Comparison of ENCODE assay signal across 1 cellular context in genomic region chr6:11538049-11538798, GRCh38.
A peak's percentile ranks its signal among the peaks of the same experiment; 100 is the strongest.
TF ChIP-seq lines count a peak whose summit lies in the region.

No MANE protein-coding gene starts in this region.

TF ChIP-seq in HepG2, 621 proteins besides CTCF, POLR2A, EP300 and RAD21 (continued from another document and continues in another):
- TF ChIP-seq ZNF276 (CRISPR knock-in tag; IDR thresholded peaks at IDR 0.05; ENCODE audit: low read depth) (no peak), ZNF547 (CRISPR knock-in tag; IDR thresholded peaks at IDR 0.05) (no peak), PRMT3 (CRISPR knock-in tag; IDR thresholded peaks at IDR 0.05; ENCODE audit: borderline replicate concordance, low read depth) (0 out of 2 replicates have a peak, but pooled peaks have one; percentile 49), ESRRA (CRISPR knock-in tag; IDR thresholded peaks at IDR 0.05; ENCODE audit: low read depth) (no peak), ATF2 (CRISPR knock-in tag; IDR thresholded peaks at IDR 0.05) (no peak), ZNF496 (CRISPR knock-in tag; IDR thresholded peaks at IDR 0.05; ENCODE audit: insufficient replicate concordance) (no peak), ZBTB14 (CRISPR knock-in tag; IDR thresholded peaks at IDR 0.05) (peak; percentile 30; the same call in 1 of the 2 replicates), ZNF282 (IDR thresholded peaks at IDR 0.05; ENCODE audit: partially characterized antibody) (no peak), KAT2B (IDR thresholded peaks at IDR 0.05; ENCODE audit: borderline replicate concordance, low read depth, low read length) (no peak), ZNF83 (CRISPR knock-in tag; IDR thresholded peaks at IDR 0.05; ENCODE audit: borderline replicate concordance) (no peak), ZNF878 (CRISPR knock-in tag; IDR thresholded peaks at IDR 0.05) (no peak), RXRB (CRISPR knock-in tag; IDR thresholded peaks at IDR 0.05; ENCODE audit: borderline replicate concordance) (0 out of 2 replicates have a peak, but pooled peaks have one; percentile 10), RARA (CRISPR knock-in tag; IDR thresholded peaks at IDR 0.05) (no peak), ZNF446 (CRISPR knock-in tag; IDR thresholded peaks at IDR 0.05) (0 out of 2 replicates have a peak, but pooled peaks have one; percentile 8), ZNF775 (CRISPR knock-in tag; IDR thresholded peaks at IDR 0.05; ENCODE audit: borderline replicate concordance) (no peak), ZNF382 (CRISPR knock-in tag; IDR thresholded peaks at IDR 0.05; ENCODE audit: borderline replicate concordance) (no peak), IKZF4 (CRISPR knock-in tag; IDR thresholded peaks at IDR 0.05; ENCODE audit: borderline replicate concordance, low read depth, not compliant biosample characterization) (no peak), ZNF33B (CRISPR knock-in tag; IDR thresholded peaks at IDR 0.05) (0 out of 2 replicates have a peak, but pooled peaks have one; percentile 50), ZNF317 (CRISPR knock-in tag; IDR thresholded peaks at IDR 0.05) (peak; percentile 62; the same call in 1 of the 2 replicates)
- TF ChIP-seq, protein P1, sequence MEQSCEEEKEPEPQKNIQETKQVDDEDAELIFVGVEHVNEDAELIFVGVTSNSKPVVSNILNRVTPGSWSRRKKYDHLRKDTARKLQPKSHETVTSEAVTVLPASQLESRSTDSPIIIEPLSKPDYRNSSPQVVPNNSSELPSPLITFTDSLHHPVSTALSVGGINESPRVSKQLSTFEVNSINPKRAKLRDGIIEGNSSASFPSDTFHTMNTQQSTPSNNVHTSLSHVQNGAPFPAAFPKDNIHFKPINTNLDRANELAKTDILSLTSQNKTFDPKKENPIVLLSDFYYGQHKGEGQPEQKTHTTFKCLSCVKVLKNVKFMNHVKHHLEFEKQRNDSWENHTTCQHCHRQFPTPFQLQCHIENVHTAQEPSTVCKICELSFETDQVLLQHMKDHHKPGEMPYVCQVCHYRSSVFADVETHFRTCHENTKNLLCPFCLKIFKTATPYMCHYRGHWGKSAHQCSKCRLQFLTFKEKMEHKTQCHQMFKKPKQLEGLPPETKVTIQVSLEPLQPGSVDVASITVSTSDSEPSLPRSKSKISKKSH (CRISPR knock-in tag; IDR thresholded peaks at IDR 0.05; ENCODE audit: borderline replicate concordance) = no peak
- TF ChIP-seq, protein P2, sequence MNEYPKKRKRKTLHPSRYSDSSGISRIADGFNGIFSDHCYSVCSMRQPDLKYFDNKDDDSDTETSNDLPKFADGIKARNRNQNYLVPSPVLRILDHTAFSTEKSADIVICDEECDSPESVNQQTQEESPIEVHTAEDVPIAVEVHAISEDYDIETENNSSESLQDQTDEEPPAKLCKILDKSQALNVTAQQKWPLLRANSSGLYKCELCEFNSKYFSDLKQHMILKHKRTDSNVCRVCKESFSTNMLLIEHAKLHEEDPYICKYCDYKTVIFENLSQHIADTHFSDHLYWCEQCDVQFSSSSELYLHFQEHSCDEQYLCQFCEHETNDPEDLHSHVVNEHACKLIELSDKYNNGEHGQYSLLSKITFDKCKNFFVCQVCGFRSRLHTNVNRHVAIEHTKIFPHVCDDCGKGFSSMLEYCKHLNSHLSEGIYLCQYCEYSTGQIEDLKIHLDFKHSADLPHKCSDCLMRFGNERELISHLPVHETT (CRISPR knock-in tag; conservative IDR thresholded peaks at IDR 0.05) = no peak
- TF ChIP-seq, protein P3, sequence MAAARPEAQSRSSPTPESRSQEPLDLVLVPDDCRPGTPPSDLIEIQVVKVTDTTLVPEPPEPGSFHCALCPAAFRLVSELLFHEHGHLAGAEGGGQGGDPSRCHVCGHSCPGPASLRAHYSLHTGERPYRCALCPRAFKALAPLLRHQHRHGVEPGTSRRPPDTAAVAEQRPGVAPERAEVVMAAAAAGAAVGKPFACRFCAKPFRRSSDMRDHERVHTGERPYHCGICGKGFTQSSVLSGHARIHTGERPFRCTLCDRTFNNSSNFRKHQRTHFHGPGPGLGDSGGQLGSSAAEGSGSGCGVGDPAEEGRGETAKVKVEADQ (CRISPR knock-in tag; IDR thresholded peaks at IDR 0.05; ENCODE audit: borderline replicate concordance) = 0 out of 2 replicates have a peak, but pooled peaks have one; percentile 10
- TF ChIP-seq, protein P4, sequence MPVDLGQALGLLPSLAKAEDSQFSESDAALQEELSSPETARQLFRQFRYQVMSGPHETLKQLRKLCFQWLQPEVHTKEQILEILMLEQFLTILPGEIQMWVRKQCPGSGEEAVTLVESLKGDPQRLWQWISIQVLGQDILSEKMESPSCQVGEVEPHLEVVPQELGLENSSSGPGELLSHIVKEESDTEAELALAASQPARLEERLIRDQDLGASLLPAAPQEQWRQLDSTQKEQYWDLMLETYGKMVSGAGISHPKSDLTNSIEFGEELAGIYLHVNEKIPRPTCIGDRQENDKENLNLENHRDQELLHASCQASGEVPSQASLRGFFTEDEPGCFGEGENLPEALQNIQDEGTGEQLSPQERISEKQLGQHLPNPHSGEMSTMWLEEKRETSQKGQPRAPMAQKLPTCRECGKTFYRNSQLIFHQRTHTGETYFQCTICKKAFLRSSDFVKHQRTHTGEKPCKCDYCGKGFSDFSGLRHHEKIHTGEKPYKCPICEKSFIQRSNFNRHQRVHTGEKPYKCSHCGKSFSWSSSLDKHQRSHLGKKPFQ (CRISPR knock-in tag; IDR thresholded peaks at IDR 0.05; ENCODE audit: insufficient replicate concordance) = no peak
- TF ChIP-seq, protein P5, sequence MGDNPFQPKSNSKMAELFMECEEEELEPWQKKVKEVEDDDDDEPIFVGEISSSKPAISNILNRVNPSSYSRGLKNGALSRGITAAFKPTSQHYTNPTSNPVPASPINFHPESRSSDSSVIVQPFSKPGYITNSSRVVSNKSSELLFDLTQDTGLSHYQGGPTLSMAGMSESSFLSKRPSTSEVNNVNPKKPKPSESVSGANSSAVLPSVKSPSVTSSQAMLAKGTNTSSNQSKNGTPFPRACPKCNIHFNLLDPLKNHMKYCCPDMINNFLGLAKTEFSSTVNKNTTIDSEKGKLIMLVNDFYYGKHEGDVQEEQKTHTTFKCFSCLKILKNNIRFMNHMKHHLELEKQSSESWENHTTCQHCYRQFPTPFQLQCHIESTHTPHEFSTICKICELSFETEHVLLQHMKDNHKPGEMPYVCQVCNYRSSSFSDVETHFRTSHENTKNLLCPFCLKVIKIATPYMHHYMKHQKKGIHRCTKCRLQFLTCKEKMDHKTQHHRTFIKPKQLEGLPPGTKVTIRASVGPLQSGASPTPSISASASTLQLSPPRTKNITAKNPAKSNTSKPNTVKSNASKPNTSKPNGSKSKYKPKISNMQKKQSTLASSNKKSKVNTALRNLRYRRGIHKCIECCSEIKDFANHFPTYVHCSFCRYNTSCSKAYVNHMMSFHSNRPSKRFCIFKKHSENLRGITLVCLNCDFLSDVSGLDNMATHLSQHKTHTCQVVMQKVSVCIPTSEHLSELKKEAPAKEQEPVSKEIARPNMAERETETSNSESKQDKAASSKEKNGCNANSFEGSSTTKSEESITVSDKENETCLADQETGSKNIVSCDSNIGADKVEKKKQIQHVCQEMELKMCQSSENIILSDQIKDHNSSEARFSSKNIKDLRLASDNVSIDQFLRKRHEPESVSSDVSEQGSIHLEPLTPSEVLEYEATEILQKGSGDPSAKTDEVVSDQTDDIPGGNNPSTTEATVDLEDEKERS (CRISPR knock-in tag; IDR thresholded peaks at IDR 0.05) = peak; percentile 30; the same call in 1 of the 2 replicates
- TF ChIP-seq, protein P6, sequence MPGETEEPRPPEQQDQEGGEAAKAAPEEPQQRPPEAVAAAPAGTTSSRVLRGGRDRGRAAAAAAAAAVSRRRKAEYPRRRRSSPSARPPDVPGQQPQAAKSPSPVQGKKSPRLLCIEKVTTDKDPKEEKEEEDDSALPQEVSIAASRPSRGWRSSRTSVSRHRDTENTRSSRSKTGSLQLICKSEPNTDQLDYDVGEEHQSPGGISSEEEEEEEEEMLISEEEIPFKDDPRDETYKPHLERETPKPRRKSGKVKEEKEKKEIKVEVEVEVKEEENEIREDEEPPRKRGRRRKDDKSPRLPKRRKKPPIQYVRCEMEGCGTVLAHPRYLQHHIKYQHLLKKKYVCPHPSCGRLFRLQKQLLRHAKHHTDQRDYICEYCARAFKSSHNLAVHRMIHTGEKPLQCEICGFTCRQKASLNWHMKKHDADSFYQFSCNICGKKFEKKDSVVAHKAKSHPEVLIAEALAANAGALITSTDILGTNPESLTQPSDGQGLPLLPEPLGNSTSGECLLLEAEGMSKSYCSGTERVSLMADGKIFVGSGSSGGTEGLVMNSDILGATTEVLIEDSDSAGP (CRISPR knock-in tag; IDR thresholded peaks at IDR 0.05; ENCODE audit: borderline replicate concordance) = peak; percentile 65; the same call in 1 of the 2 replicates
- TF ChIP-seq, protein P7, sequence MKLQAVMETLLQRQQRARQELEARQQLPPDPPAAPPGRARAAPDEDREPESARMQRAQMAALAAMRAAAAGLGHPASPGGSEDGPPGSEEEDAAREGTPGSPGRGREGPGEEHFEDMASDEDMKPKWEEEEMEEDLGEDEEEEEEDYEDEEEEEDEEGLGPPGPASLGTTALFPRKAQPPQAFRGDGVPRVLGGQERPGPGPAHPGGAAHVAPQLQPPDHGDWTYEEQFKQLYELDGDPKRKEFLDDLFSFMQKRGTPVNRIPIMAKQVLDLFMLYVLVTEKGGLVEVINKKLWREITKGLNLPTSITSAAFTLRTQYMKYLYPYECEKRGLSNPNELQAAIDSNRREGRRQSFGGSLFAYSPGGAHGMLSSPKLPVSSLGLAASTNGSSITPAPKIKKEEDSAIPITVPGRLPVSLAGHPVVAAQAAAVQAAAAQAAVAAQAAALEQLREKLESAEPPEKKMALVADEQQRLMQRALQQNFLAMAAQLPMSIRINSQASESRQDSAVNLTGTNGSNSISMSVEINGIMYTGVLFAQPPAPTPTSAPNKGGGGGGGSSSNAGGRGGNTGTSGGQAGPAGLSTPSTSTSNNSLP (IDR thresholded peaks at IDR 0.05; ENCODE audit: low read depth, low read length) = no peak
- TF ChIP-seq, protein P8, sequence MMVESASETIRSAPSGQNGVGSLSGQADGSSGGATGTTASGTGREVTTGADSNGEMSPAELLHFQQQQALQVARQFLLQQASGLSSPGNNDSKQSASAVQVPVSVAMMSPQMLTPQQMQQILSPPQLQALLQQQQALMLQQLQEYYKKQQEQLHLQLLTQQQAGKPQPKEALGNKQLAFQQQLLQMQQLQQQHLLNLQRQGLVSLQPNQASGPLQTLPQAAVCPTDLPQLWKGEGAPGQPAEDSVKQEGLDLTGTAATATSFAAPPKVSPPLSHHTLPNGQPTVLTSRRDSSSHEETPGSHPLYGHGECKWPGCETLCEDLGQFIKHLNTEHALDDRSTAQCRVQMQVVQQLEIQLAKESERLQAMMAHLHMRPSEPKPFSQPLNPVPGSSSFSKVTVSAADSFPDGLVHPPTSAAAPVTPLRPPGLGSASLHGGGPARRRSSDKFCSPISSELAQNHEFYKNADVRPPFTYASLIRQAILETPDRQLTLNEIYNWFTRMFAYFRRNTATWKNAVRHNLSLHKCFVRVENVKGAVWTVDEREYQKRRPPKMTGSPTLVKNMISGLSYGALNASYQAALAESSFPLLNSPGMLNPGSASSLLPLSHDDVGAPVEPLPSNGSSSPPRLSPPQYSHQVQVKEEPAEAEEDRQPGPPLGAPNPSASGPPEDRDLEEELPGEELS (CRISPR knock-in tag; IDR thresholded peaks at IDR 0.05) = no peak
- TF ChIP-seq, protein P9, sequence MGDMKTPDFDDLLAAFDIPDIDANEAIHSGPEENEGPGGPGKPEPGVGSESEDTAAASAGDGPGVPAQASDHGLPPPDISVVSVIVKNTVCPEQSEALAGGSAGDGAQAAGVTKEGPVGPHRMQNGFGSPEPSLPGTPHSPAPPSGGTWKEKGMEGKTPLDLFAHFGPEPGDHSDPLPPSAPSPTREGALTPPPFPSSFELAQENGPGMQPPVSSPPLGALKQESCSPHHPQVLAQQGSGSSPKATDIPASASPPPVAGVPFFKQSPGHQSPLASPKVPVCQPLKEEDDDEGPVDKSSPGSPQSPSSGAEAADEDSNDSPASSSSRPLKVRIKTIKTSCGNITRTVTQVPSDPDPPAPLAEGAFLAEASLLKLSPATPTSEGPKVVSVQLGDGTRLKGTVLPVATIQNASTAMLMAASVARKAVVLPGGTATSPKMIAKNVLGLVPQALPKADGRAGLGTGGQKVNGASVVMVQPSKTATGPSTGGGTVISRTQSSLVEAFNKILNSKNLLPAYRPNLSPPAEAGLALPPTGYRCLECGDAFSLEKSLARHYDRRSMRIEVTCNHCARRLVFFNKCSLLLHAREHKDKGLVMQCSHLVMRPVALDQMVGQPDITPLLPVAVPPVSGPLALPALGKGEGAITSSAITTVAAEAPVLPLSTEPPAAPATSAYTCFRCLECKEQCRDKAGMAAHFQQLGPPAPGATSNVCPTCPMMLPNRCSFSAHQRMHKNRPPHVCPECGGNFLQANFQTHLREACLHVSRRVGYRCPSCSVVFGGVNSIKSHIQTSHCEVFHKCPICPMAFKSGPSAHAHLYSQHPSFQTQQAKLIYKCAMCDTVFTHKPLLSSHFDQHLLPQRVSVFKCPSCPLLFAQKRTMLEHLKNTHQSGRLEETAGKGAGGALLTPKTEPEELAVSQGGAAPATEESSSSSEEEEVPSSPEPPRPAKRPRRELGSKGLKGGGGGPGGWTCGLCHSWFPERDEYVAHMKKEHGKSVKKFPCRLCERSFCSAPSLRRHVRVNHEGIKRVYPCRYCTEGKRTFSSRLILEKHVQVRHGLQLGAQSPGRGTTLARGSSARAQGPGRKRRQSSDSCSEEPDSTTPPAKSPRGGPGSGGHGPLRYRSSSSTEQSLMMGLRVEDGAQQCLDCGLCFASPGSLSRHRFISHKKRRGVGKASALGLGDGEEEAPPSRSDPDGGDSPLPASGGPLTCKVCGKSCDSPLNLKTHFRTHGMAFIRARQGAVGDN (CRISPR knock-in tag; IDR thresholded peaks at IDR 0.05) = no peak; the same call in 1 of the 2 replicates
